ENCODE assay signal across 8 cellular contexts in the genomic region with DNA sequence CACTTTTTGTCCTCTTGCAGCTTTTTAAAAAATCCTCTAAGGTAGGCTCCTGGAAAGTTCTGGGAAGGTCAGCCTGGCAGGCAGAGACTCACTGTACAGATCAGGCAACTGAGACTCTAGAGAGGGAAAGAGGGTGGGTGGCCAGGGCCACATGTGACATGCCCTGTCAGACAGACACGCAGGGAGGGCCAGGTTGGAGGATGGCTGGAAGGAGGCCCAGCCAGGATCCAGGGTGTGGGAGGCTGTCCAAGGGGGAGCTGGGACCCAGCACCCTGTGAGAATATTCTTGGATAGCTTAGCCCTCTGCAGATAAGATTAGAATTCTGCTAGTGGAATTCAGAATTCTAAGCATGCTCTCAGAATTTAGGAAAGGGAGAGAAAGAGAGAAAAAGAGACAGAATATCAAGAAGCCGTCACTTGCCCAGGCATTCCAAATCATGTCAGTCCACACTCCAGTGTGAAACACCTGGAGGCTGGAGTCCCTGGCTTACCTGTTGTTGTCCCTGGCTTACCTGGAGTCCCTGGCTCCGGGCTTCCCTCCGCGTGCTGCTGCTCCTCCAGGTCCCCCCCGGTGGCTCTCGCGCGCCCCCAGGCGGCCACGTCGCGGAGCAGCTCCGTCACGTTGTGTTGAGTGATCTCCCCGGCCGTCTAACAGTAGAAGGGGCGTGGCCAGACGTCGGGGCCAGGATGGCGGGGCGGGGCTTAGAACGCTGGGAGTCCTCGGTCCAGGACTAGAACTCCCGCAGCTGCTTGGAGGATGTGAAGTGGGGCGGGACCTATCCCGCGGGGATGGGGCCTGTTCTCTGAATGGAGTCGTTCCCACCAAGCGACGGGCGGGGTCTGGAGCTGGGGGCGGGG. TPM values are rescaled to one million over a fixed set of nuclear protein-coding genes. Genes with fewer than 3 reads are reported as not detected.
DNase-seq lines count a peak whose midpoint lies in the region; ATAC-seq and TF ChIP-seq lines count a peak whose summit lies in the region.

No MANE protein-coding gene starts in this region.

- no peaks in the 10 kb centered on the region for H3K4me1 ChIP-seq in liver (ENCODE audit: control insufficient read depth in 4 of 4, insufficient read depth in 4 of 4, low read length in 3 of 4)

- H3K4me3 ChIP-seq in choroid plexus epithelial cell (ENCODE audit: low read depth, low read length) = no peak overlapping the region
- H3K4me3 ChIP-seq in liver (ENCODE audit: low read depth in 1 of 3, low read length in 3 of 3) = no peak overlapping the region

- H3K4me1 Mint-ChIP-seq in activated CD4-positive, alpha-beta T cell treated with anti-CD3 and anti-CD28 coated beads, Interleukin-2, amount 10 ng/mL, durations not matched to agents 7 days and 5 days = peaks cover 17% of the 10 kb centered on the region

- no peak overlapping the region for H3K9ac ChIP-seq in liver (ENCODE audit: low read depth in 1 of 2, low read length in 2 of 2)

- peak; percentile 88 for TF ChIP-seq CTCF in choroid plexus epithelial cell (conservative IDR thresholded peaks at IDR 0.05; ENCODE audit: low read depth, low read length)
- peak; percentile 71 for TF ChIP-seq CTCF in liver (IDR thresholded peaks at IDR 0.05; ENCODE audit: low read depth, low read length, missing input control)

- POLR2A ChIA-PET in activated CD4-positive, alpha-beta T cell treated with anti-CD3 and anti-CD28 coated beads, Interleukin-2, amount 10 ng/mL, durations not matched to agents 7 days and 5 days (lab: Charles Lee) = no interaction called here

- DNase-seq in GDM1 (lab: John Stamatoyannopoulos, UW) = peak; percentile 88
- peak; percentile 97 for DNase-seq in HK-2 (ENCODE audit: unreplicated experiment)
- peak; percentile 92 for DNase-seq in NCI-H774 (lab: John Stamatoyannopoulos, UW)
- DNase-seq in activated CD4-positive, alpha-beta T cell treated with anti-CD3 and anti-CD28 coated beads, Interleukin-2, amount 10 ng/mL, durations not matched to agents 7 days and 5 days = peak; percentile 91
- peak; percentile 87 for DNase-seq in choroid plexus epithelial cell (ENCODE audit: low read depth)
- DNase-seq in stimulated activated CD4-positive, alpha-beta T cell treated with anti-CD3 and anti-CD28 coated beads, TNF-alpha, amount 100 ng/mL, for 48 hours (ENCODE audit: low read depth in 3 of 3) = peak; percentile 74 to 92 (median 86)

- H3K9me3 ChIP-seq in liver (ENCODE audit: control insufficient read depth in 4 of 4, low read length in 3 of 4) = no peaks in the 10 kb centered on the region

- WGBS in liver = 6% methylated on average over 33 of the region's 33 CpGs

- ATAC-seq in GM19455 (IDR thresholded peaks at IDR 0.05; ENCODE audit: unreplicated experiment) = no peak

- no peaks in the 10 kb centered on the region for H3K36me3 Mint-ChIP-seq in activated CD4-positive, alpha-beta T cell treated with anti-CD3 and anti-CD28 coated beads, Interleukin-2, amount 10 ng/mL, durations not matched to agents 7 days and 5 days (ENCODE audit: low read depth)

- TF ChIP-seq RAD21 in liver (IDR thresholded peaks at IDR 0.05) = peak; percentile 63 to 82

- H3K27ac ChIP-seq in liver (ENCODE audit: low read depth in 1 of 2, low read length in 2 of 2) = no peak overlapping the region

- no peaks in the 10 kb centered on the region for H3K36me3 ChIP-seq in liver (ENCODE audit: control insufficient read depth in 4 of 4, insufficient read depth in 3 of 4, low read depth in 1 of 4, low read length in 3 of 4)

- peaks cover 23% of the 10 kb centered on the region for H3K27me3 Mint-ChIP-seq in activated CD4-positive, alpha-beta T cell treated with anti-CD3 and anti-CD28 coated beads, Interleukin-2, amount 10 ng/mL, durations not matched to agents 7 days and 5 days

- H3K4me3 Mint-ChIP-seq in activated CD4-positive, alpha-beta T cell treated with anti-CD3 and anti-CD28 coated beads, Interleukin-2, amount 10 ng/mL, durations not matched to agents 7 days and 5 days = no peak overlapping the region

- H3K9me3 Mint-ChIP-seq in activated CD4-positive, alpha-beta T cell treated with anti-CD3 and anti-CD28 coated beads, Interleukin-2, amount 10 ng/mL, durations not matched to agents 7 days and 5 days = no peaks in the 10 kb centered on the region

- peaks cover 3 to 4% (median 3%) of the 10 kb centered on the region in 4 donors for H3K27me3 ChIP-seq in liver (ENCODE audit: control insufficient read depth in 4 of 4, insufficient read depth in 4 of 4, low read length in 3 of 4)

- CTCF ChIA-PET in activated CD4-positive, alpha-beta T cell treated with anti-CD3 and anti-CD28 coated beads, Interleukin-2, amount 10 ng/mL, durations not matched to agents 7 days and 5 days (lab: Charles Lee) = interaction anchor here (0.5 to 2.5 kb wide), 26 partner anchors 9 to 494 kb away, joined by 3 to 11 read pairs (median 4); a partner anchor contains a TSS

- H3K27ac Mint-ChIP-seq in activated CD4-positive, alpha-beta T cell treated with anti-CD3 and anti-CD28 coated beads, Interleukin-2, amount 10 ng/mL, durations not matched to agents 7 days and 5 days = no peak overlapping the region

TF ChIP-seq in liver, 16 proteins besides CTCF, POLR2A, EP300 and RAD21 (continues in another document):
- TF ChIP-seq YY1 (IDR thresholded peaks at IDR 0.05) = no peak
- TF ChIP-seq JUND (IDR thresholded peaks at IDR 0.05) = no peak
- TF ChIP-seq, protein P1, sequence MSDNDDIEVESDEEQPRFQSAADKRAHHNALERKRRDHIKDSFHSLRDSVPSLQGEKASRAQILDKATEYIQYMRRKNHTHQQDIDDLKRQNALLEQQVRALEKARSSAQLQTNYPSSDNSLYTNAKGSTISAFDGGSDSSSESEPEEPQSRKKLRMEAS (IDR thresholded peaks at IDR 0.05) = no peak
- TF ChIP-seq EGR1 (IDR thresholded peaks at IDR 0.05; ENCODE audit: low read depth in 2 of 2) = no peak
- TF ChIP-seq TAF1 (conservative IDR thresholded peaks at IDR 0.05) = no peak
- no peak for TF ChIP-seq SP1 (IDR thresholded peaks at IDR 0.05)
- TF ChIP-seq HNF4G (IDR thresholded peaks at IDR 0.05) = no peak
- TF ChIP-seq GABPA (IDR thresholded peaks at IDR 0.05 in 1 of 2, conservative IDR thresholded peaks at IDR 0.05 in 1 of 2) = no peak
- no peak for TF ChIP-seq FOXA2 (IDR thresholded peaks at IDR 0.05)
- no peak for TF ChIP-seq FOXA1 (IDR thresholded peaks at IDR 0.05)
- TF ChIP-seq NR2F2 (IDR thresholded peaks at IDR 0.05) = no peak
- TF ChIP-seq, protein P2, sequence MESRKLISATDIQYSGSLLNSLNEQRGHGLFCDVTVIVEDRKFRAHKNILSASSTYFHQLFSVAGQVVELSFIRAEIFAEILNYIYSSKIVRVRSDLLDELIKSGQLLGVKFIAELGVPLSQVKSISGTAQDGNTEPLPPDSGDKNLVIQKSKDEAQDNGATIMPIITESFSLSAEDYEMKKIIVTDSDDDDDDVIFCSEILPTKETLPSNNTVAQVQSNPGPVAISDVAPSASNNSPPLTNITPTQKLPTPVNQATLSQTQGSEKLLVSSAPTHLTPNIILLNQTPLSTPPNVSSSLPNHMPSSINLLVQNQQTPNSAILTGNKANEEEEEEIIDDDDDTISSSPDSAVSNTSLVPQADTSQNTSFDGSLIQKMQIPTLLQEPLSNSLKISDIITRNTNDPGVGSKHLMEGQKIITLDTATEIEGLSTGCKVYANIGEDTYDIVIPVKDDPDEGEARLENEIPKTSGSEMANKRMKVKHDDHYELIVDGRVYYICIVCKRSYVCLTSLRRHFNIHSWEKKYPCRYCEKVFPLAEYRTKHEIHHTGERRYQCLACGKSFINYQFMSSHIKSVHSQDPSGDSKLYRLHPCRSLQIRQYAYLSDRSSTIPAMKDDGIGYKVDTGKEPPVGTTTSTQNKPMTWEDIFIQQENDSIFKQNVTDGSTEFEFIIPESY (IDR thresholded peaks at IDR 0.05) = no peak
- TF ChIP-seq HNF4A (conservative IDR thresholded peaks at IDR 0.05) = no peak
- TF ChIP-seq, protein P3, sequence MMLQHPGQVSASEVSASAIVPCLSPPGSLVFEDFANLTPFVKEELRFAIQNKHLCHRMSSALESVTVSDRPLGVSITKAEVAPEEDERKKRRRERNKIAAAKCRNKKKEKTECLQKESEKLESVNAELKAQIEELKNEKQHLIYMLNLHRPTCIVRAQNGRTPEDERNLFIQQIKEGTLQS (IDR thresholded peaks at IDR 0.05) = no peak

RNA-seq across cellular contexts. Expression of a gene that starts 2.8 kb away (rescaled TPM):
- not detected for total RNA-seq in activated CD4-positive, alpha-beta T cell treated with anti-CD3 and anti-CD28 coated beads, Interleukin-2, amount 10 ng/mL, durations not matched to agents 7 days and 5 days
- total RNA-seq in liver = not detected
- polyA plus RNA-seq in liver = not detected

RNA-seq across cellular contexts. Expression of a gene that starts 6.1 kb away (rescaled TPM):
- not detected for total RNA-seq in activated CD4-positive, alpha-beta T cell treated with anti-CD3 and anti-CD28 coated beads, Interleukin-2, amount 10 ng/mL, durations not matched to agents 7 days and 5 days
- under 1 TPM; 0.23 to 0.50 TPM for total RNA-seq in liver
- under 1 TPM; 0.18 to 0.64 TPM for polyA plus RNA-seq in liver

RNA-seq across cellular contexts. Expression of a gene that starts 11.4 kb away (rescaled TPM):
- total RNA-seq in activated CD4-positive, alpha-beta T cell treated with anti-CD3 and anti-CD28 coated beads, Interleukin-2, amount 10 ng/mL, durations not matched to agents 7 days and 5 days = under 1 TPM in 1 of 2 experiments, not detected in 1; 0.32 TPM
- under 1 TPM in 1 of 2 donors, not detected in 1; 0.28 TPM for total RNA-seq in liver
- polyA plus RNA-seq in liver = under 1 TPM in 1 of 2 donors, not detected in 1; 0.15 TPM

RNA-seq across cellular contexts. Expression of a gene that starts 19.7 kb away (rescaled TPM):
- under 1 TPM in 1 of 2 experiments, not detected in 1; 0.17 TPM for total RNA-seq in activated CD4-positive, alpha-beta T cell treated with anti-CD3 and anti-CD28 coated beads, Interleukin-2, amount 10 ng/mL, durations not matched to agents 7 days and 5 days
- under 1 TPM in 1 of 2 donors, not detected in 1; under 0.01 TPM for total RNA-seq in liver
- not detected for polyA plus RNA-seq in liver

RNA-seq across cellular contexts. Expression of a gene that starts 42.9 kb away (rescaled TPM):
- 100 to 1,000 TPM; 135 to 152 TPM for total RNA-seq in activated CD4-positive, alpha-beta T cell treated with anti-CD3 and anti-CD28 coated beads, Interleukin-2, amount 10 ng/mL, durations not matched to agents 7 days and 5 days
- total RNA-seq in liver = 10 to 100 TPM; 20.3 to 29.5 TPM
- polyA plus RNA-seq in liver = 10 to 100 TPM in 1 of 2 donors, 1 to 10 TPM in 1; 7.4 to 35.8 TPM
